10 cellular contexts compared by ENCODE assay signal in the genomic region with DNA sequence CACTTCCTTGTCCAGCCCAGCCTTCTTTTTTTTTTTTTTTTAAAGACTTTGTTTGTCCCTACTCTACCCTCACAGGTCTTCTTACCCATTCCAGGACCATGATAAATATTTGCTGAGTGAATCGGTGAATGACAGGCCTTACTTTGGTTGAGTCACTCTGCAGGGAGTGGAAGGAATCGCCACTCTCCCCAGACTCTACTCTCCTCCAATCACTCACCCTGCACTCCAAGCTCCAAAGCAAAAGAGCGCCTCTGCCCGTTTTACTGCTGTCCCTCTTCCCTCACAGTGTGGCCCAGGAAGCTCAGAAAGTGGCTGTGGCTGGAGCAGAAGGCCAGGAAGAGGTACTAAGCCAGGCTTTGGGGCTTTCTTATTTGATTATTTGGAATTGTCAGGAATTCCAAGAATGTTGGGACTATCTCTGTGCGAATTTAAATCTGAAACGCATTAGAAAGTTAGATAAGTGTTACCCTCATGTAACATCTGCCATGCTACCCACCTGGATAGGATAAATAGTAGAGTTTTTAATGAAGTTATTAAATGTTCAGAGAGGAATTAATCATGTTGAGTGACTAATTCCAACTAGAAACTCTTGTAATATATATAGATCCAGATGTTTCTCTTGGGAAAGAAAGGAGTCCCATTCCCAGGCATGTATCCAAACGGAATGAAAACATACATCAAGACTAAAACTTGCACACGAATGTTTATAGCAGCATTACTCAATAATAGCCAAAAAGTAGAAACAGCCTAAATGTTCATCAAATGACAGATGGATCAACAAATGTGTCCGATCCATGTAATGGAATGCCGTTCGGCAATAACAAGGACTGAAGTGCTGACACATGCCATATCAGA. TPM values are rescaled to one million over a fixed set of nuclear protein-coding genes. Genes with fewer than 3 reads are reported as not detected.
DNase-seq lines count a peak whose midpoint lies in the region; FAIRE-seq and TF ChIP-seq lines count a peak whose summit lies in the region.
"Had no signal": no experiment of that assay in that cellular context is flagged by ENCODE, and none has a peak within 500 bp of the region (broad histone marks: within the 10 kb centered on the region; RNA-seq: fewer than 3 reads in every experiment).

No MANE protein-coding gene starts in this region.

- H3K4me2 ChIP-seq in trophoblast cell (ENCODE audit: low read length): no peak overlapping the region

- no peak overlapping the region for H2BK120ac ChIP-seq in trophoblast cell (ENCODE audit: insufficient read depth, low read length, poor library complexity)

- no peaks in the 10 kb centered on the region for H3K79me2 ChIP-seq in trophoblast cell (ENCODE audit: control insufficient read depth, insufficient read depth, low read length, poor library complexity)

- peaks cover 3 to 8% of the 10 kb centered on the region in 2 experiments for H3K4me1 ChIP-seq in trophoblast cell (ENCODE audit: control insufficient read depth in 1 of 2, insufficient read depth in 2 of 2, low read length in 2 of 2)
- H3K4me1 ChIP-seq in esophagus squamous epithelium: no peaks in the 10 kb centered on the region

- no peaks in the 10 kb centered on the region for H3K36me3 ChIP-seq in trophoblast cell (ENCODE audit: control insufficient read depth in 1 of 2, insufficient read depth in 2 of 2, low read length in 2 of 2)
- no peaks in the 10 kb centered on the region for H3K36me3 ChIP-seq in esophagus squamous epithelium

- no peak overlapping the region for H2AK5ac ChIP-seq in trophoblast cell (ENCODE audit: low read length)

- H2AFZ ChIP-seq in trophoblast cell (ENCODE audit: insufficient read depth, low read length, poor library complexity): no peak overlapping the region

- no peak for TF ChIP-seq CTCF in D721Med (IDR thresholded peaks at IDR 0.05; ENCODE audit: insufficient read depth, missing control alignments)
- TF ChIP-seq CTCF in esophagus squamous epithelium (IDR thresholded peaks at IDR 0.05): no peak

- peak; percentile 15 for FAIRE-seq in RCC 7860 (lab: Jason Lieb, UNC)
- no peak for FAIRE-seq in D721Med (lab: Jason Lieb, UNC)

- no peaks in the 10 kb centered on the region for H3K79me1 ChIP-seq in trophoblast cell (ENCODE audit: low read length)

- H4K8ac ChIP-seq in trophoblast cell (ENCODE audit: low read depth, low read length): no peak overlapping the region

- intact Hi-C loops in esophagus squamous epithelium (cut with DNase I): no loop called here

- H3K27ac ChIP-seq in trophoblast cell (ENCODE audit: low read depth, low read length): no peak overlapping the region
- H3K27ac ChIP-seq in esophagus squamous epithelium: no peak overlapping the region

- H2BK5ac ChIP-seq in trophoblast cell (ENCODE audit: low read depth, low read length, poor library complexity): no peak overlapping the region

- no peak overlapping the region for H4K91ac ChIP-seq in trophoblast cell (ENCODE audit: low read depth, low read length)

- no peak overlapping the region for H3K9ac ChIP-seq in trophoblast cell (ENCODE audit: low read length)

- DNase-seq in GM04503 (ENCODE audit: low read depth) (peak; percentile 3), RCC 7860 (ENCODE audit: low spot score) (peak; percentile 73), fibroblast of the conjunctiva (ENCODE audit: low read depth) (peak; percentile 1), trophoblast cell (peak; percentile 76 to 89), D721Med (ENCODE audit: insufficient read length, low spot score) (no peak), H4 (ENCODE audit: low spot score) (no peak), esophagus squamous epithelium (lab: John Stamatoyannopoulos, UW) (no peak)
- no peak for DNase-seq in stimulated activated CD4-positive, alpha-beta T cell treated with anti-CD3 and anti-CD28 coated beads, Interleukin-2, amount 100 ng/mL, for 24 hours
- DNase-seq: activated T-cell treated with anti-CD3 and anti-CD28 coated beads, Interleukin-2, amount 50 U/mL, for 48 hours; central memory CD4-positive, alpha-beta T cell had no signal

- H4K12ac ChIP-seq in trophoblast cell (ENCODE audit: low read depth, low read length): no peak overlapping the region

- WGBS in trophoblast cell (ENCODE audit: extremely low coverage, insufficient coverage, insufficient read length): no CpG with 5 or more reads among the region's 11 CpGs
- WGBS in esophagus squamous epithelium, 2 donors: 59 to 73% methylated on average over 9 to 11 of the region's 11 CpGs

- TF ChIP-seq POLR2A in esophagus squamous epithelium (IDR thresholded peaks at IDR 0.05): no peak

- no peak overlapping the region for H3K4ac ChIP-seq in trophoblast cell (ENCODE audit: low read depth, low read length)

- H3K14ac ChIP-seq in trophoblast cell (ENCODE audit: low read length): no peak overlapping the region

- H3K27me3 ChIP-seq in trophoblast cell (ENCODE audit: insufficient read depth, low read length) (no peaks in the 10 kb centered on the region), esophagus squamous epithelium (no peaks in the 10 kb centered on the region)

- no peak overlapping the region for H3K23ac ChIP-seq in trophoblast cell (ENCODE audit: low read length)

- H3K9me3 ChIP-seq in trophoblast cell (ENCODE audit: insufficient read depth, low read depth, low read length): no peaks in the 10 kb centered on the region
- no peaks in the 10 kb centered on the region for H3K9me3 ChIP-seq in esophagus squamous epithelium

- H2BK12ac ChIP-seq in trophoblast cell (ENCODE audit: low read length): no peak overlapping the region

- no peak overlapping the region for H3K4me3 ChIP-seq in trophoblast cell (ENCODE audit: low read depth, low read length)
- H3K4me3 ChIP-seq in esophagus squamous epithelium: no peak overlapping the region

- no peak overlapping the region for H3K18ac ChIP-seq in trophoblast cell (ENCODE audit: low read length)

RNA-seq across cellular contexts. Expression of gene CHMP1B, which starts 43.0 kb away (rescaled TPM):
- 34.8 and 35.1 TPM in 2 replicates for polyA plus RNA-seq in trophoblast cell (2013)
- total RNA-seq in H4 (2014; rRNA removed; shearing (Covaris generic)): 49.8 and 54.4 TPM in 2 replicates
- 10 to 100 TPM; 35.3 to 48.3 (median 42.3) TPM for total RNA-seq in esophagus squamous epithelium

Comparison
In these comparisons a context has a peak if more than half of its experiments do, and no peak if none do; other contexts are left out.
1. DNase-seq: peak in GM04503 (single experiment), RCC 7860 (single experiment), fibroblast of the conjunctiva (single experiment) and trophoblast cell (2 of 2); none in D721Med (single experiment), H4 (single experiment), esophagus squamous epithelium (single experiment) and stimulated activated CD4-positive, alpha-beta T cell treated with anti-CD3 and anti-CD28 coated beads, Interleukin-2, amount 100 ng/mL, for 24 hours (0 of 2).